In the genomic region with DNA sequence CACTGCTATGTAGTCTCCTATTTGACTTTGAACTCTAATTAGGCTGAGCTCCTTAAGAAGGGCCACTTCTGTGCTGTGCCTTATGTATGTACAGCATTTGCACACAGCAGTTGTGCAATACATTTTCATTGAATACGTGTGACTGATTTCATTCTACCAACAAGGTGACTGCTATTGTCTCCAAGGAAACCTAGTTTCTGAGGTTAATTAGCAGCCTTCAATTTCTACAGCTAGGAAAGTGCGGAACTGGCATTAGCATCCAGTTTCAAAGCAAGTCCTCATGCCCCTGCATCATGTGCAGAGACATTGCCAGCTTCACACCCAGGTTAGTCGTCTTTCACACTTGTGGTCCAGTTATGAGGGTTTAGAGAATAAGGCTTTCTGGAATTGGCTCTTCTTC, we compare ENCODE assay signal across 12 cellular contexts. TPM values are rescaled to one million over a fixed set of nuclear protein-coding genes. Genes with fewer than 3 reads are reported as not detected.
A peak's percentile ranks its signal among the peaks of the same experiment; 100 is the strongest.
DNase-seq lines count a peak whose midpoint lies in the region; ATAC-seq, FAIRE-seq and TF ChIP-seq lines count a peak whose summit lies in the region.
"Had no signal": no experiment of that assay in that cellular context is flagged by ENCODE, and none has a peak within 500 bp of the region (broad histone marks: within the 10 kb centered on the region; RNA-seq: fewer than 3 reads in every experiment).

No MANE protein-coding gene starts in this region.

- H3K4me1 Mint-ChIP-seq in activated naive CD8-positive, alpha-beta T cell treated with anti-CD3 and anti-CD28 coated beads, Interleukin-2, amount 10 ng/mL, durations not matched to agents 7 days and 5 days: peaks cover 75% of the 10 kb centered on the region

- H3K4me3 Mint-ChIP-seq in activated naive CD8-positive, alpha-beta T cell treated with anti-CD3 and anti-CD28 coated beads, Interleukin-2, amount 10 ng/mL, durations not matched to agents 7 days and 5 days: peak overlapping the region; percentile 6

- H3K4me3 ChIP-seq in A549 (no peak overlapping the region), breast epithelium (no peak overlapping the region), esophagus squamous epithelium (no peak overlapping the region)

- TF ChIP-seq CTCF in A549 (IDR thresholded peaks at IDR 0.05): no peak
- TF ChIP-seq CTCF in breast epithelium (IDR thresholded peaks at IDR 0.05): no peak
- no peak for TF ChIP-seq CTCF in esophagus squamous epithelium (IDR thresholded peaks at IDR 0.05)

- no peaks in the 10 kb centered on the region for H3K4me1 ChIP-seq in A549
- H3K4me1 ChIP-seq in breast epithelium: peaks cover 0 to 6% of the 10 kb centered on the region in 2 donors
- peaks cover 10 to 86% (median 42%) of the 10 kb centered on the region in 3 donors for H3K4me1 ChIP-seq in esophagus squamous epithelium

- H3K4me2 ChIP-seq in A549: no peak overlapping the region

- no peak for TF ChIP-seq POLR2A in A549 (IDR thresholded peaks at IDR 0.05; ENCODE audit: low read length)
- TF ChIP-seq POLR2A in breast epithelium (IDR thresholded peaks at IDR 0.05): no peak
- TF ChIP-seq POLR2A in esophagus squamous epithelium (IDR thresholded peaks at IDR 0.05): no peak

- no peak for DNase-seq in A549 (ENCODE audit: low read depth in 1 of 2, low spot score in 1 of 2)
- no peak for DNase-seq in GM18507 (ENCODE audit: extremely low spot score, insufficient read length, low read depth)
- no peak for DNase-seq in activated naive CD8-positive, alpha-beta T cell treated with anti-CD3 and anti-CD28 coated beads, Interleukin-2, amount 10 ng/mL, durations not matched to agents 7 days and 5 days
- no peak for DNase-seq in breast epithelium (ENCODE audit: low spot score in 2 of 2)
- DNase-seq in DMS53 treated with DMSO at 0.1 percent for 48 hours (lab: John Stamatoyannopoulos, UW; ENCODE audit: unreplicated experiment): no peak
- DNase-seq in esophagus squamous epithelium (lab: John Stamatoyannopoulos, UW): no peak
- DNase-seq: Calu3, mesendoderm had no signal

- no peaks in the 10 kb centered on the region for H3K27me3 Mint-ChIP-seq in activated naive CD8-positive, alpha-beta T cell treated with anti-CD3 and anti-CD28 coated beads, Interleukin-2, amount 10 ng/mL, durations not matched to agents 7 days and 5 days

- POLR2A ChIA-PET in A549 (lab: Yijun Ruan, JAX): no interaction called here
- POLR2A ChIA-PET in activated naive CD8-positive, alpha-beta T cell treated with anti-CD3 and anti-CD28 coated beads, Interleukin-2, amount 10 ng/mL, durations not matched to agents 7 days and 5 days (lab: Charles Lee): interaction anchor here (3.5 kb wide), 1 partner anchor 57 kb away, joined by 14 read pairs; no protein-coding TSS in a partner anchor

- H3K9me3 Mint-ChIP-seq in activated naive CD8-positive, alpha-beta T cell treated with anti-CD3 and anti-CD28 coated beads, Interleukin-2, amount 10 ng/mL, durations not matched to agents 7 days and 5 days: peaks cover 2% of the 10 kb centered on the region

- CTCF ChIA-PET in A549 (lab: Yijun Ruan, JAX): interaction anchor here (0.9 kb wide), 1 partner anchor 14 kb away, joined by 3 read pairs; no protein-coding TSS in a partner anchor

- H3K9me3 ChIP-seq in A549 (no peaks in the 10 kb centered on the region), breast epithelium (no peaks in the 10 kb centered on the region), esophagus squamous epithelium (no peaks in the 10 kb centered on the region)

- peak overlapping the region; percentile 64 for H3K27ac Mint-ChIP-seq in activated naive CD8-positive, alpha-beta T cell treated with anti-CD3 and anti-CD28 coated beads, Interleukin-2, amount 10 ng/mL, durations not matched to agents 7 days and 5 days

- intact Hi-C loops in breast epithelium (cut with DNase I; ENCODE audit: low total_unique reads): no loop called here
- intact Hi-C loops in esophagus squamous epithelium (cut with DNase I): no loop called here

- ATAC-seq in A549 (no peak), HG03442 (IDR thresholded peaks at IDR 0.05; ENCODE audit: unreplicated experiment) (peak; percentile 41), HG02852 (IDR thresholded peaks at IDR 0.05; ENCODE audit: unreplicated experiment) (no peak)
- ATAC-seq in activated naive CD8-positive, alpha-beta T cell treated with anti-CD3 and anti-CD28 coated beads, Interleukin-2, amount 10 ng/mL, durations not matched to agents 7 days and 5 days (ENCODE audit: low read depth): no peak

- no peak for TF ChIP-seq RAD21 in A549 (conservative IDR thresholded peaks at IDR 0.05 in 1 of 2, IDR thresholded peaks at IDR 0.05 in 1 of 2)

- H3K27me3 ChIP-seq in breast epithelium (no peaks in the 10 kb centered on the region), esophagus squamous epithelium (no peaks in the 10 kb centered on the region)

- 81% methylated on average over 3 of the region's 3 CpGs for WGBS in A549 (ENCODE audit: missing lambda C conversion rate)
- 66 to 69% methylated on average over 3 of the region's 3 CpGs for WGBS in esophagus squamous epithelium, 2 donors

- H3K27ac ChIP-seq in A549 (no peak overlapping the region), breast epithelium (no peak overlapping the region), esophagus squamous epithelium (peak overlapping the region in 1 of 4 donors; percentile 46)

- no peak for FAIRE-seq in A549 (lab: Jason Lieb, UNC)
- FAIRE-seq in GM18507 (lab: Jason Lieb, UNC): peak; percentile 31
- FAIRE-seq: colon, frontal cortex had no signal

- no peaks in the 10 kb centered on the region for H3K36me3 ChIP-seq in breast epithelium
- peaks cover 0 to 8% (median 0%) of the 10 kb centered on the region in 3 donors for H3K36me3 ChIP-seq in esophagus squamous epithelium

- TF ChIP-seq EP300 in A549 (IDR thresholded peaks at IDR 0.05): no peak

- peaks cover 48% of the 10 kb centered on the region for H3K36me3 Mint-ChIP-seq in activated naive CD8-positive, alpha-beta T cell treated with anti-CD3 and anti-CD28 coated beads, Interleukin-2, amount 10 ng/mL, durations not matched to agents 7 days and 5 days

TF ChIP-seq in A549, 52 proteins besides CTCF, POLR2A, EP300 and RAD21:
- no peak for TF ChIP-seq JUNB (IDR thresholded peaks at IDR 0.05)
- no peak for TF ChIP-seq CHD2 (IDR thresholded peaks at IDR 0.05; ENCODE audit: low read length, partially characterized antibody)
- TF ChIP-seq HEYL (CRISPR knock-in tag; IDR thresholded peaks at IDR 0.05): no peak
- no peak for TF ChIP-seq CBX8 (IDR thresholded peaks at IDR 0.05)
- no peak for TF ChIP-seq HDAC2 (IDR thresholded peaks at IDR 0.05)
- TF ChIP-seq, protein P1, sequence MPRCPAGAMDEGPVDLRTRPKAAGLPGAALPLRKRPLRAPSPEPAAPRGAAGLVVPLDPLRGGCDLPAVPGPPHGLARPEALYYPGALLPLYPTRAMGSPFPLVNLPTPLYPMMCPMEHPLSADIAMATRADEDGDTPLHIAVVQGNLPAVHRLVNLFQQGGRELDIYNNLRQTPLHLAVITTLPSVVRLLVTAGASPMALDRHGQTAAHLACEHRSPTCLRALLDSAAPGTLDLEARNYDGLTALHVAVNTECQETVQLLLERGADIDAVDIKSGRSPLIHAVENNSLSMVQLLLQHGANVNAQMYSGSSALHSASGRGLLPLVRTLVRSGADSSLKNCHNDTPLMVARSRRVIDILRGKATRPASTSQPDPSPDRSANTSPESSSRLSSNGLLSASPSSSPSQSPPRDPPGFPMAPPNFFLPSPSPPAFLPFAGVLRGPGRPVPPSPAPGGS (IDR thresholded peaks at IDR 0.05): no peak
- TF ChIP-seq CEBPB (IDR thresholded peaks at IDR 0.05): peak; percentile 14 to 25; a peak in 2 of 4 replicates
- TF ChIP-seq GATA3 (IDR thresholded peaks at IDR 0.05; ENCODE audit: borderline replicate concordance): no peak

RNA-seq across cellular contexts. Expression of a gene that starts 58.6 kb away (rescaled TPM):
- 14.0 and 17.8 TPM in 2 replicates for polyA plus RNA-seq in A549 (2011; rRNA removed)
- 33.5 and 33.8 TPM in 2 replicates for polyA plus RNA-seq in A549 (2012; cell fraction: cytosol; rRNA removed)
- 10.7 and 14.0 TPM in 2 replicates for polyA plus RNA-seq in A549 (2012; cell fraction: nucleus; rRNA removed)
- polyA plus RNA-seq in A549 (2017; fragmentation: RNase III; extraction: RNeasy Plus Mini Kit Qiagen cat#74134 plus additional on column Dnase treatment): 16.4 to 17.3 TPM (median 17.1 TPM) in 3 replicates
- polyA minus RNA-seq in A549 (2011; rRNA and poly(A)+ RNA removed): 10.6 and 15.4 TPM in 2 replicates
- 10 to 100 TPM; 69.6 to 70.0 TPM for total RNA-seq in activated naive CD8-positive, alpha-beta T cell treated with anti-CD3 and anti-CD28 coated beads, Interleukin-2, amount 10 ng/mL, durations not matched to agents 7 days and 5 days
- 10 to 100 TPM; 42.0 to 54.3 (median 46.9) TPM for total RNA-seq in breast epithelium
- total RNA-seq in esophagus squamous epithelium: 10 to 100 TPM; 55.4 to 90.5 (median 62.5) TPM
